Comparison of ENCODE assay signal across 17 cellular contexts in the genomic region with DNA sequence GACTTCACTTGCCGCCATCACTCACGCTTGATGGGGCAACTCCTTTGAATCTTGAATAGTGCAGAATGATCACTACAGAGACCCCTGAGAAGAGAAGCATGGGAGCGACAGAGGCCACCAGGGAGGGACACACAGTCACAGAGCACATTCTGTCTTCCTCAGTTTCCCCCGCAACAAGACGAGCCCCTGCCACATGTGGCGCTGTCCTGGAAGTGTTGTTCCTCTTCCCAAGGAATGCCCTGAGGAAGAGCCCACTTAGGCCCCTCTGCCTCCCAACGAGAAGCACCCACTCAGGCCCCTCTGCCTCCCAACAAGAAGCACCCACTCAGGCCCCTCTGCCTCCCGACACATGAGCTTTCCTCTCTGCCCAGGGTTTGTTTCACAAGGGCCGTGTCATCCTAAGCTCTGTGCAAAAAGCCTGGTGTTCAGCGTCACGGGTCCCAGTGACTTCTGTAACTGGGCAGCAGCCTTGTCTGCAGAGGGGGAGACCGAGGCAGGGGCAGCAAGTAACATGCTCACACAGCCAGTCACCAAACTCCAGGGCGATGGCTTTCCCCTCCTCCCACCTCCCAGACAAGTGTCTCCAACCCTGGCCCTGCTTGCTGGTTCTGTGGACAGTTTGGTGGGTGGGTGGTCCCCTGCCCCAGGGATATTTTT. TPM values are rescaled to one million over a fixed set of nuclear protein-coding genes. Genes with fewer than 3 reads are reported as not detected.
DNase-seq lines count a peak whose midpoint lies in the region; ATAC-seq, FAIRE-seq and TF ChIP-seq lines count a peak whose summit lies in the region.
"Had no signal": no experiment of that assay in that cellular context is flagged by ENCODE, and none has a peak within 500 bp of the region (broad histone marks: within the 10 kb centered on the region; RNA-seq: fewer than 3 reads in every experiment).

No MANE protein-coding gene starts in this region.

- H3K4me2 ChIP-seq in BLaER1: peak overlapping the region; percentile 92

- H4K20me1 ChIP-seq in BLaER1: peaks cover 10% of the 10 kb centered on the region; the same call in 1 of the 2 replicates

- H3K27ac ChIP-seq in BLaER1 (peak overlapping the region; percentile 70), cingulate gyrus (ENCODE audit: low read depth, low read length) (peak overlapping the region; percentile 83), sigmoid colon (peak overlapping the region in 1 of 4 donors; percentile 8), small intestine (ENCODE audit: low read depth in 1 of 2, low read length in 1 of 2) (peak overlapping the region in 1 of 2 donors; percentile 37)
- H3K27ac ChIP-seq: SJCRH30 had no signal

- H3K4me1 Mint-ChIP-seq in activated T-helper 17 cell treated with anti-CD3 and anti-CD28 coated beads, Interleukin-2, amount 50 U/mL, for 72 hours: peaks cover 15% of the 10 kb centered on the region

- 0 out of 2 replicates have a peak overlapping the region, but pooled peaks have one; percentile 23 for H3K9ac ChIP-seq in BLaER1

- peaks cover 8% of the 10 kb centered on the region for H3K36me3 ChIP-seq in BLaER1
- peaks cover 0 to 8% (median 0%) of the 10 kb centered on the region in 4 donors for H3K36me3 ChIP-seq in sigmoid colon
- peaks cover 2 to 8% of the 10 kb centered on the region in 2 donors for H3K36me3 ChIP-seq in small intestine (ENCODE audit: control insufficient read depth in 2 of 2, insufficient read depth in 2 of 2, low read length in 2 of 2)
- H3K36me3 ChIP-seq: SJCRH30 had no signal

- TF ChIP-seq EP300 in sigmoid colon (IDR thresholded peaks at IDR 0.05): no peak

- H3K4me1 ChIP-seq in BLaER1 (peaks cover 92% of the 10 kb centered on the region), sigmoid colon (peaks cover 0 to 13% (median 4%) of the 10 kb centered on the region in 4 donors), small intestine (ENCODE audit: control insufficient read depth in 2 of 2, insufficient read depth in 1 of 2, low read depth in 1 of 2, low read length in 1 of 2) (no peaks in the 10 kb centered on the region)

- H3K4me3 Mint-ChIP-seq in activated T-helper 17 cell treated with anti-CD3 and anti-CD28 coated beads, Interleukin-2, amount 50 U/mL, for 72 hours: no peak overlapping the region

- H3K27me3 ChIP-seq in BLaER1 (no peaks in the 10 kb centered on the region), sigmoid colon (no peaks in the 10 kb centered on the region), small intestine (ENCODE audit: control insufficient read depth in 2 of 2, insufficient read depth in 2 of 2, low read length in 2 of 2) (no peaks in the 10 kb centered on the region)
- H3K27me3 ChIP-seq: esophagus squamous epithelium had no signal

- no peaks in the 10 kb centered on the region for H3K27me3 Mint-ChIP-seq in activated T-helper 17 cell treated with anti-CD3 and anti-CD28 coated beads, Interleukin-2, amount 50 U/mL, for 72 hours
- H3K27me3 Mint-ChIP-seq: activated naive CD8-positive, alpha-beta T cell had no signal

- no peak for FAIRE-seq in small intestine (lab: Jason Lieb, UNC)

- H3K9me3 Mint-ChIP-seq in activated T-helper 17 cell treated with anti-CD3 and anti-CD28 coated beads, Interleukin-2, amount 50 U/mL, for 72 hours: no peaks in the 10 kb centered on the region

- no peaks in the 10 kb centered on the region for H3K9me3 ChIP-seq in BLaER1
- no peaks in the 10 kb centered on the region for H3K9me3 ChIP-seq in sigmoid colon
- H3K9me3 ChIP-seq in small intestine (ENCODE audit: control insufficient read depth, low read depth): no peaks in the 10 kb centered on the region
- H3K9me3 ChIP-seq: esophagus squamous epithelium, SJCRH30 had no signal

- H3K4me3 ChIP-seq in BLaER1: peak overlapping the region; percentile 45; the same call in 1 of the 2 replicates
- peak overlapping the region; percentile 40 for H3K4me3 ChIP-seq in GM12865 (ENCODE audit: low read depth, low read length)
- H3K4me3 ChIP-seq in sigmoid colon: no peak overlapping the region
- no peak overlapping the region for H3K4me3 ChIP-seq in small intestine (ENCODE audit: low read depth in 1 of 2, low read length in 2 of 2)
- H3K4me3 ChIP-seq: SJCRH30 had no signal

- no peak for DNase-seq in GM12865 (ENCODE audit: low read depth)
- DNase-seq in sigmoid colon: peak; percentile 47
- no peak for DNase-seq in NCI-H1092 (lab: John Stamatoyannopoulos, UW)
- no peak for DNase-seq in small intestine
- DNase-seq: activated CD4-positive, CD25-positive, alpha-beta regulatory T cell treated with anti-CD3 and anti-CD28 coated beads, Interleukin-2, amount 50 U/mL, for 72 hours; AML-193; esophagus squamous epithelium; glutamatergic neuron; NCI-H524 treated with DMSO at 0.1 percent for 48 hours; retina had no signal

- TF ChIP-seq CTCF in GM12865 (IDR thresholded peaks at IDR 0.05; ENCODE audit: insufficient read depth, low read depth, low read length, missing control alignments) (no peak), sigmoid colon (IDR thresholded peaks at IDR 0.05) (no peak)

- H3K36me3 Mint-ChIP-seq in activated T-helper 17 cell treated with anti-CD3 and anti-CD28 coated beads, Interleukin-2, amount 50 U/mL, for 72 hours (ENCODE audit: low read depth): peaks cover 33% of the 10 kb centered on the region

- no peak for TF ChIP-seq POLR2A in sigmoid colon (IDR thresholded peaks at IDR 0.05)

- WGBS in sigmoid colon, 2 donors: 96 to 97% methylated on average over 13 of the region's 13 CpGs
- 92 to 95% (median 92%) methylated on average over 13 of the region's 13 CpGs for WGBS in small intestine, 3 donors

- ATAC-seq in HG02763 (IDR thresholded peaks at IDR 0.05; ENCODE audit: unreplicated experiment): no peak
- no peak for ATAC-seq in activated T-helper 17 cell treated with anti-CD3 and anti-CD28 coated beads, Interleukin-2, amount 50 U/mL, for 72 hours (replicated peaks)

- H3K27ac Mint-ChIP-seq in activated T-helper 17 cell treated with anti-CD3 and anti-CD28 coated beads, Interleukin-2, amount 50 U/mL, for 72 hours: no peak overlapping the region

- intact Hi-C loops in sigmoid colon (cut with DNase I): no loop called here

RNA-seq across cellular contexts. Expression of a gene that starts 19.8 kb away (rescaled TPM):
- 1 to 10 TPM; 2.3 to 7.8 (median 5.0) TPM for total RNA-seq in sigmoid colon
- polyA plus RNA-seq in sigmoid colon (10 to 100 TPM; 21.0 to 98.5 (median 31.2) TPM), small intestine (10 to 100 TPM; 33.2 to 80.7 (median 42.0) TPM)
- total RNA-seq in activated T-helper 17 cell treated with anti-CD3 and anti-CD28 coated beads, Interleukin-2, amount 50 U/mL, for 72 hours: 10 to 100 TPM in 1 of 2 donors, 1 to 10 TPM in 1; 3.8 to 17.7 TPM
- total RNA-seq: SJCRH30 had no signal

RNA-seq across cellular contexts. Expression of a gene that starts 37.4 kb away (rescaled TPM):
- 1 to 10 TPM in 2 of 4 donors, not detected in 2; 1.2 TPM for total RNA-seq in sigmoid colon
- polyA plus RNA-seq in sigmoid colon (10 to 100 TPM in 1 of 3 donors, 1 to 10 TPM in 2; 3.0 to 13.4 (median 8.8) TPM), small intestine (10 to 100 TPM in 2 of 3 donors, 1 to 10 TPM in 1; 3.8 to 14.1 (median 11.2) TPM)
- total RNA-seq in activated T-helper 17 cell treated with anti-CD3 and anti-CD28 coated beads, Interleukin-2, amount 50 U/mL, for 72 hours: under 1 TPM in 1 of 2 donors, not detected in 1; 0.82 TPM
- total RNA-seq: SJCRH30; T-helper 2 cell treated with Interferon-gamma antibody and Interleukin-4, amounts not matched to agents 100 ng/mL and 5 ng/mL, for 36 hours had no signal

Comparison
In these comparisons a context has a peak if more than half of its experiments do, and no peak if none do; other contexts are left out.
1. H3K4me3 ChIP-seq: peak in BLaER1 (single experiment) and GM12865 (single experiment); none in sigmoid colon (0 of 4) and small intestine (0 of 2).